ENCODE assay signal across 8 cellular contexts in genomic region chr13:49110122-49110831, GRCh38.
DNase-seq lines count a peak whose midpoint lies in the region; ATAC-seq and FAIRE-seq lines count a peak whose summit lies in the region.

No MANE protein-coding gene starts in this region.

- peak; percentile 95 for FAIRE-seq in colon (lab: Jason Lieb, UNC)

- peak; percentile 80 for ATAC-seq in HG02885 (IDR thresholded peaks at IDR 0.05; ENCODE audit: poor library complexity, unreplicated experiment)

- peak; percentile 92 for DNase-seq in EH (ENCODE audit: low read depth)
- peak; percentile 78 for DNase-seq in NCI-H460 (ENCODE audit: extremely low read depth, low read depth)
- peak; percentile 52 to 59 for DNase-seq in activated CD4-positive, alpha-beta T cell treated with anti-CD3 and anti-CD28 coated beads for 24 hours (ENCODE audit: low read depth in 2 of 2)
- DNase-seq in kidney tubule cell (ENCODE audit: low spot score), result peak; percentile 87
- DNase-seq in stimulated activated CD4-positive, alpha-beta T cell treated with anti-CD3 and anti-CD28 coated beads, Interleukin-1b, Interleukin-23, amount 100 ng/mL, for 1 hour (ENCODE audit: low read depth in 2 of 2), result peak; percentile 18 to 27
- no peak for DNase-seq in cortex of kidney (lab: John Stamatoyannopoulos, UW)
